In the genomic region with DNA sequence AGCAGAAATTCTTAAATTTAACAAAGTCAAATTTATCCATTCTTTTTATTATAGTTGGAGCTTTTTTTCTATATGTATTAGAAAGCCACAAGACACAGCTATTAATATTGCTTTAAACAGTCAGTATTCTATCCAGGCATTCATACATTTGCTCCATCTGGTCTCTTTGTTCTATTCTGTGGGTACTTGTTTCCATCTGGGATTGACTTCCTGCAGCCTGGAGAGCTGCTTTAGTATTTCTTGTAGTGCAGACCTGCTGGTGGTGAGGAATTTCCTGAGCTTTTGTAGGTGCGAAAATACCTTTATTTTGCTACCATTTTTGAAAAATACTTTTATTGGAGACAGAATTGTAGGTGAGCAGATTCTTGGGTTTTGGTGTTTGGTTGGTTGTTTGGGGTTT, we compare ENCODE assay signal across 26 cellular contexts. TPM values are rescaled to one million over a fixed set of nuclear protein-coding genes. Genes with fewer than 3 reads are reported as not detected.
A peak's percentile ranks its signal among the peaks of the same experiment; 100 is the strongest.
DNase-seq lines count a peak whose midpoint lies in the region; ATAC-seq, FAIRE-seq and TF ChIP-seq lines count a peak whose summit lies in the region.
"Had no signal": no experiment of that assay in that cellular context is flagged by ENCODE, and none has a peak within 500 bp of the region (broad histone marks: within the 10 kb centered on the region; RNA-seq: fewer than 3 reads in every experiment).

No MANE protein-coding gene starts in this region.

- peak overlapping the region in 1 of 4 experiments; percentile 35; a peak in 1 of 8 replicates for H3K4me3 ChIP-seq in H1 (ENCODE audit: extremely low read depth in 1 of 4, insufficient read depth in 2 of 4, low read depth in 3 of 4, low read length in 4 of 4)
- H3K4me3 ChIP-seq: HAP-1, MG63 had no signal

- no peak overlapping the region for H2BK20ac ChIP-seq in H1 (ENCODE audit: low read length)

- WGBS in H1 (ENCODE audit: extremely low coverage in 1 of 2, insufficient coverage in 1 of 2, insufficient read length in 1 of 2, insufficient replicate concordance in 2 of 2, low coverage in 1 of 2, low lambda C conversion rate in 2 of 2, missing lambda C conversion rate in 1 of 2), 2 experiments, result 17% methylated on average over 1 of the region's 1 CpG; no CpG with 5 or more reads in 1 of the 2 experiments

- H3K18ac ChIP-seq in H1 (ENCODE audit: extremely low read depth, low read length), result no peak overlapping the region

- TF ChIP-seq CTCF in H1 (IDR thresholded peaks at IDR 0.05; ENCODE audit: control extremely low read depth in 1 of 3, insufficient read depth in 1 of 3, low read depth in 1 of 3, low read length in 3 of 3), result no peak

- no peak for TF ChIP-seq EP300 in H1 (IDR thresholded peaks at IDR 0.05; ENCODE audit: borderline replicate concordance in 1 of 2, low read depth in 2 of 2, low read length in 2 of 2)

- H4K8ac ChIP-seq in H1 (ENCODE audit: extremely low read depth, insufficient read depth, low read length), result no peak overlapping the region

- peak overlapping the region; percentile 90; the same call in 1 of the 2 replicates for H2BK5ac ChIP-seq in H1 (ENCODE audit: low read depth, low read length)

- H4K20me1 ChIP-seq in H1 (replicated peaks in 1 of 2; ENCODE audit: control insufficient read depth in 1 of 2, insufficient read depth in 2 of 2, low read length in 2 of 2), result no peaks in the 10 kb centered on the region

- CTCF ChIA-PET in H1 (lab: Charles Lee; ENCODE audit: partially characterized antibody), result interaction anchor here (0.6 to 1.4 kb wide), 2 partner anchors 47 to 50 kb away, joined by 4 read pairs; no protein-coding TSS in a partner anchor

- H2BK120ac ChIP-seq in H1 (replicated peaks; ENCODE audit: low read depth, low read length), result peak overlapping the region; percentile 17

- no peak overlapping the region for H4K5ac ChIP-seq in H1 (ENCODE audit: insufficient read length, low read depth, low read length)

- no peak for TF ChIP-seq POLR2A in H1 (IDR thresholded peaks at IDR 0.05; ENCODE audit: control extremely low read depth in 1 of 2, low read depth in 2 of 2, low read length in 2 of 2)

- no peak for TF ChIP-seq RAD21 in H1 (IDR thresholded peaks at IDR 0.05 in 1 of 2, conservative IDR thresholded peaks at IDR 0.05 in 1 of 2; ENCODE audit: low read depth in 2 of 2, low read length in 2 of 2)

- no peaks in the 10 kb centered on the region for H3K23me2 ChIP-seq in H1 (ENCODE audit: low read depth, low read length)

- peak overlapping the region; percentile 48; the same call in 1 of the 2 replicates for H3K27ac ChIP-seq in H1 (ENCODE audit: low read depth, low read length)

- no peaks in the 10 kb centered on the region for H3K79me1 ChIP-seq in H1 (ENCODE audit: low read depth, low read length)

- intact Hi-C loops in left cardiac atrium (cut with DNase I), result no loop called here

- H3K9ac ChIP-seq in H1 (replicated peaks in 1 of 4; ENCODE audit: extremely low read depth in 1 of 4, low read depth in 3 of 4, low read length in 3 of 4), result no peak overlapping the region

- peaks cover 0 to 18% (median 5%) of the 10 kb centered on the region in 4 experiments; a peak in 6 of 7 replicates for H3K4me1 ChIP-seq in H1 (replicated peaks in 1 of 4; ENCODE audit: control insufficient read depth in 3 of 4, insufficient read depth in 4 of 4, low read length in 3 of 4)
- H3K4me1 ChIP-seq: HAP-1 had no signal

- ATAC-seq in left cardiac atrium, result no peak

- no peak overlapping the region for H2AK5ac ChIP-seq in H1 (ENCODE audit: low read depth, low read length)

- no peak overlapping the region for H3K23ac ChIP-seq in H1 (ENCODE audit: insufficient read length)

- DNase-seq in DMS153 (lab: John Stamatoyannopoulos, UW), result peak; percentile 19
- DNase-seq in DMS153 treated with DMSO at 0.1 percent for 48 hours (lab: John Stamatoyannopoulos, UW; ENCODE audit: unreplicated experiment), result no peak
- peak; percentile 25 for DNase-seq in NCI-H146 (lab: John Stamatoyannopoulos, UW)
- DNase-seq in H1 (ENCODE audit: low read depth in 1 of 2, low spot score in 2 of 2), result no peak
- DNase-seq in iPS-NIHi7 (ENCODE audit: extremely low spot score), result peak; percentile 38
- DNase-seq in LoVo (ENCODE audit: low spot score), result no peak
- no peak for DNase-seq in COR-L47 (lab: John Stamatoyannopoulos, UW)
- DNase-seq in left cardiac atrium, result no peak
- DNase-seq: 8988T; IMR-90; MG63; NCI-H1048; NCI-H1436; NCI-H2029 treated with DMSO at 0.1 percent for 48 hours; NCI-H446 treated with DMSO at 0.1 percent for 48 hours; NCI-H748 treated with DMSO at 0.1 percent for 48 hours; NK-92 treated with Interleukin-12 subunit alpha and Interleukin-12 subunit beta, amount 100 ng/mL, for 24 hours; Right ventricle myocardium superior had no signal

- H4K91ac ChIP-seq in H1 (replicated peaks; ENCODE audit: insufficient read length, low read length), result no peak overlapping the region

- peak overlapping the region; percentile 28; the same call in 1 of the 2 replicates for H2AFZ ChIP-seq in H1 (ENCODE audit: low read length)

- H2BK12ac ChIP-seq in H1 (ENCODE audit: low read depth, low read length), result no peak overlapping the region

- peak; percentile 52 for FAIRE-seq in H1 (lab: Jason Lieb, UNC)
- FAIRE-seq: GM12892, GM18507, RCC 7860 had no signal

- H3K79me2 ChIP-seq in H1 (ENCODE audit: control insufficient read depth in 1 of 2, insufficient read depth in 2 of 2, low read length in 2 of 2), result no peaks in the 10 kb centered on the region

- H3K36me3 ChIP-seq in H1 (ENCODE audit: control insufficient read depth in 2 of 4, insufficient read depth in 4 of 4, low read length in 3 of 4), result no peaks in the 10 kb centered on the region
- H3K36me3 ChIP-seq: HAP-1, MG63 had no signal

- no peak overlapping the region for H3K56ac ChIP-seq in H1 (replicated peaks; ENCODE audit: insufficient read length, low read depth, low read length)

- POLR2A ChIA-PET in H1 (lab: Charles Lee; ENCODE audit: partially characterized antibody), result no interaction called here

- no peak overlapping the region for H3K14ac ChIP-seq in H1 (ENCODE audit: insufficient read length)

- peaks cover 0 to 6% of the 10 kb centered on the region in 2 experiments; a peak in 2 of 4 replicates for H3K9me3 ChIP-seq in H1 (ENCODE audit: insufficient read depth in 2 of 2, low read depth in 1 of 2, low read length in 1 of 2)
- H3K9me3 ChIP-seq: HAP-1, MG63 had no signal

- H3K4ac ChIP-seq in H1 (replicated peaks; ENCODE audit: insufficient read length, low read depth, low read length), result no peak overlapping the region

- H3K27me3 ChIP-seq in H1 (replicated peaks in 1 of 4; ENCODE audit: control insufficient read depth in 3 of 4, extremely low read depth in 1 of 4, insufficient read depth in 3 of 4, low read length in 3 of 4), result no peaks in the 10 kb centered on the region
- H3K27me3 ChIP-seq: MG63 had no signal

- peak overlapping the region; percentile 16 to 43; a peak in 2 of 4 replicates for H3K4me2 ChIP-seq in H1 (ENCODE audit: insufficient read depth in 1 of 2, low read depth in 2 of 2, low read length in 2 of 2)

- no peak overlapping the region for H2BK15ac ChIP-seq in H1 (ENCODE audit: low read length)

TF ChIP-seq in H1, 55 proteins besides CTCF, POLR2A, EP300 and RAD21:
- TF ChIP-seq TCF12 (IDR thresholded peaks at IDR 0.05; ENCODE audit: low read depth, low read length) (0 out of 2 replicates have a peak, but pooled peaks have one; percentile 53), SAP30 (IDR thresholded peaks at IDR 0.05; ENCODE audit: insufficient read depth, insufficient replicate concordance, low read length) (no peak), EGR1 (IDR thresholded peaks at IDR 0.05; ENCODE audit: borderline replicate concordance, low read depth, low read length) (no peak)

RNA-seq across cellular contexts. Expression of a gene that starts 29.0 kb away (rescaled TPM):
- total RNA-seq in H1 (2021; fragmentation: NEBNext Ultra II Directional; extraction: Animal tissue kit (Norgen Biotek cat#: 25700)), result 0.78 TPM in 1 of 2 replicates, not detected in the other
- polyA plus RNA-seq in H1 (2011; rRNA removed), result 0.05 and 0.06 TPM in 2 replicates
- polyA plus RNA-seq in H1 (2011; cell fraction: cytosol; rRNA removed), result 0.18 TPM
- 0.23 TPM for polyA plus RNA-seq in H1 (2011; cell fraction: nucleus; rRNA removed)
- 0.25 to 0.41 TPM (median 0.40 TPM) in 3 of 4 replicates, not detected in the other for polyA plus RNA-seq in H1 (2012, experiment 1 of 2)
- not detected for polyA plus RNA-seq in H1 (2012, experiment 2 of 2)
- polyA plus RNA-seq in H1 (2013, experiment 1 of 2), result 0.16 TPM
- polyA plus RNA-seq in H1 (2013, experiment 2 of 2), result 0.24 TPM
- polyA minus RNA-seq in H1 (2011; rRNA and poly(A)+ RNA removed), result 0.19 and 0.29 TPM in 2 replicates
- not detected for polyA minus RNA-seq in H1 (2011; cell fraction: cytosol; rRNA and poly(A)+ RNA removed)
- polyA minus RNA-seq in H1 (2011; cell fraction: nucleus; rRNA and poly(A)+ RNA removed), result not detected
- not detected for total RNA-seq in left cardiac atrium
- total RNA-seq: HT-29, IMR-90, OCI-LY7, Right ventricle myocardium superior had no signal
- polyA plus RNA-seq: AG04450, CD14-positive monocyte, IMR-90 had no signal

Comparison
In these comparisons a context has a peak if more than half of its experiments do, and no peak if none do; other contexts are left out.
1. DNase-seq: peak in DMS153 (single experiment), NCI-H146 (single experiment) and iPS-NIHi7 (single experiment); none in DMS153 treated with DMSO at 0.1 percent for 48 hours (single experiment), H1 (0 of 2), LoVo (single experiment), COR-L47 (single experiment) and left cardiac atrium (single experiment).